Comparison of ENCODE assay signal across 10 cellular contexts in genomic region chr4:76016383-76016782, GRCh38. TPM values are rescaled to one million over a fixed set of nuclear protein-coding genes. Genes with fewer than 3 reads are reported as not detected.
A peak's percentile ranks its signal among the peaks of the same experiment; 100 is the strongest.
DNase-seq lines count a peak whose midpoint lies in the region; ATAC-seq and TF ChIP-seq lines count a peak whose summit lies in the region.
"Had no signal": no experiment of that assay in that cellular context is flagged by ENCODE, and none has a peak within 500 bp of the region (broad histone marks: within the 10 kb centered on the region; RNA-seq: fewer than 3 reads in every experiment).

No MANE protein-coding gene starts in this region.

- H3K4me3 ChIP-seq in endodermal cell (ENCODE audit: low read length): no peak overlapping the region
- H3K4me3 ChIP-seq in mesenchymal stem cell (ENCODE audit: insufficient read depth in 1 of 2, low read depth in 1 of 2, low read length in 2 of 2): no peak overlapping the region
- no peak overlapping the region for H3K4me3 ChIP-seq in ascending aorta

- H3K79me1 ChIP-seq in mesenchymal stem cell (replicated peaks; ENCODE audit: low read length, poor library complexity, severe bottlenecking): no peaks in the 10 kb centered on the region

- H2AFZ ChIP-seq in mesenchymal stem cell (ENCODE audit: low read depth, low read length): no peak overlapping the region

- H3K4me2 ChIP-seq in mesenchymal stem cell (ENCODE audit: low read length, poor library complexity, severe bottlenecking): no peak overlapping the region

- H2BK15ac ChIP-seq in mesenchymal stem cell (ENCODE audit: low read depth, poor library complexity, severe bottlenecking): no peak overlapping the region

- no peaks in the 10 kb centered on the region for H3K36me3 Mint-ChIP-seq in endodermal cell (ENCODE audit: low read depth)

- no peak overlapping the region for H3K14ac ChIP-seq in mesenchymal stem cell (ENCODE audit: low read length in 2 of 2)

- H3K27ac Mint-ChIP-seq in endodermal cell: peak overlapping the region; percentile 80
- H3K27ac Mint-ChIP-seq: nephron had no signal

- no peak overlapping the region for H2BK5ac ChIP-seq in mesenchymal stem cell (ENCODE audit: low read depth, low read length, poor library complexity, severe bottlenecking)

- no peak overlapping the region for H2AK5ac ChIP-seq in mesenchymal stem cell (ENCODE audit: low read length, severe bottlenecking)

- no peaks in the 10 kb centered on the region for H3K9me3 ChIP-seq in endodermal cell (ENCODE audit: control insufficient read depth, low read length)
- no peaks in the 10 kb centered on the region for H3K9me3 ChIP-seq in mesenchymal stem cell (ENCODE audit: control insufficient read depth, low read length)
- H3K9me3 ChIP-seq in ascending aorta: no peaks in the 10 kb centered on the region

- no peak overlapping the region for H4K8ac ChIP-seq in mesenchymal stem cell (ENCODE audit: low read length)

- H3K4me1 Mint-ChIP-seq in endodermal cell: peaks cover 41% of the 10 kb centered on the region

- H3K4ac ChIP-seq in mesenchymal stem cell (ENCODE audit: low read depth in 1 of 2, low read length in 2 of 2): no peak overlapping the region

- H3K36me3 ChIP-seq in endodermal cell (ENCODE audit: control insufficient read depth, insufficient read depth, low read length): no peaks in the 10 kb centered on the region
- H3K36me3 ChIP-seq in mesenchymal stem cell (ENCODE audit: control insufficient read depth in 1 of 2, insufficient read depth in 2 of 2, low read depth in 1 of 2, low read length in 2 of 2): no peaks in the 10 kb centered on the region
- no peaks in the 10 kb centered on the region for H3K36me3 ChIP-seq in ascending aorta

- H3K4me1 ChIP-seq in endodermal cell (ENCODE audit: control insufficient read depth, insufficient read depth, low read length): peaks cover 5% of the 10 kb centered on the region
- H3K4me1 ChIP-seq in mesenchymal stem cell (ENCODE audit: control insufficient read depth, insufficient read depth, low read depth, low read length): peaks cover 3% of the 10 kb centered on the region
- H3K4me1 ChIP-seq in ascending aorta: no peaks in the 10 kb centered on the region

- peak; percentile 67 for ATAC-seq in GM18517 (IDR thresholded peaks at IDR 0.05; ENCODE audit: unreplicated experiment)
- ATAC-seq in GM21423 (IDR thresholded peaks at IDR 0.05; ENCODE audit: unreplicated experiment): peak; percentile 72
- ATAC-seq in HG03432 (IDR thresholded peaks at IDR 0.05; ENCODE audit: unreplicated experiment): peak; percentile 68

- intact Hi-C loops in ascending aorta (cut with DNase I): no loop called here

- TF ChIP-seq CTCF in endodermal cell (conservative IDR thresholded peaks at IDR 0.05): no peak
- no peak for TF ChIP-seq CTCF in ascending aorta (IDR thresholded peaks at IDR 0.05)

- H3K9me3 Mint-ChIP-seq in endodermal cell: no peaks in the 10 kb centered on the region
- H3K9me3 Mint-ChIP-seq: nephron had no signal

- no peak overlapping the region for H3K18ac ChIP-seq in mesenchymal stem cell (ENCODE audit: low read depth in 1 of 2, low read length in 2 of 2)

- H3K27ac ChIP-seq in endodermal cell (ENCODE audit: low read depth, low read length) (peak overlapping the region; percentile 36), mesenchymal stem cell (ENCODE audit: low read length, poor library complexity, severe bottlenecking) (no peak overlapping the region), ascending aorta (no peak overlapping the region)

- no peak overlapping the region for H2BK120ac ChIP-seq in mesenchymal stem cell (ENCODE audit: low read depth, low read length)

- H2BK12ac ChIP-seq in mesenchymal stem cell (ENCODE audit: low read length in 2 of 2): peak overlapping the region in 1 of 2 experiments; percentile 16

- WGBS in endodermal cell (ENCODE audit: insufficient coverage in 1 of 2, insufficient read length in 1 of 2), 2 experiments: 75 to 92% methylated on average over 2 of the region's 2 CpGs
- 89% methylated on average over 2 of the region's 2 CpGs for WGBS in mesenchymal stem cell

- DNase-seq in endodermal cell (peak; percentile 69), NCI-H2107 treated with DMSO at 0.1 percent for 48 hours (lab: John Stamatoyannopoulos, UW; ENCODE audit: unreplicated experiment) (no peak), mesenchymal stem cell (no peak), superior temporal gyrus (ENCODE audit: extremely low spot score) (no peak), ascending aorta (ENCODE audit: low spot score in 2 of 2) (no peak)

- H3K4me3 Mint-ChIP-seq in endodermal cell: no peak overlapping the region
- H3K4me3 Mint-ChIP-seq: nephron had no signal

- peak overlapping the region in 1 of 2 experiments; percentile 69 for H3K23ac ChIP-seq in mesenchymal stem cell (ENCODE audit: low read length in 2 of 2)

- no peak overlapping the region for H4K91ac ChIP-seq in mesenchymal stem cell (ENCODE audit: low read length)

- H3K27me3 Mint-ChIP-seq in endodermal cell (ENCODE audit: insufficient read depth): no peaks in the 10 kb centered on the region

- H3K27me3 ChIP-seq in endodermal cell (ENCODE audit: control insufficient read depth, insufficient read depth, low read length, poor library complexity, severe bottlenecking) (no peaks in the 10 kb centered on the region), mesenchymal stem cell (ENCODE audit: control insufficient read depth in 1 of 2, insufficient read depth in 1 of 2, low read length in 2 of 2) (peaks cover 0 to under 1% of the 10 kb centered on the region in 2 experiments), ascending aorta (no peaks in the 10 kb centered on the region)

- H3K9ac ChIP-seq in endodermal cell (ENCODE audit: extremely low read depth, low read length, poor library complexity, severe bottlenecking) (no peak overlapping the region), mesenchymal stem cell (ENCODE audit: low read length) (no peak overlapping the region)

RNA-seq across cellular contexts. Expression of gene CXCL10, which starts 6.9 kb away (rescaled TPM):
- not detected for total RNA-seq in endodermal cell
- polyA plus RNA-seq in endodermal cell (2013, experiment 1 of 2): not detected
- polyA plus RNA-seq in endodermal cell (2013, experiment 2 of 2): not detected
- 0.40 TPM for polyA plus RNA-seq in mesenchymal stem cell (2013, experiment 1 of 2)
- 0.45 TPM for polyA plus RNA-seq in mesenchymal stem cell (2013, experiment 2 of 2)
- total RNA-seq in ascending aorta: not detected

RNA-seq across cellular contexts. Expression of gene CXCL9, which starts 9.1 kb away (rescaled TPM):
- total RNA-seq in endodermal cell (not detected), ascending aorta (0.21 TPM)
- polyA plus RNA-seq in endodermal cell (2013, experiment 1 of 2): not detected
- polyA plus RNA-seq in endodermal cell (2013, experiment 2 of 2): not detected
- 0.01 TPM for polyA plus RNA-seq in mesenchymal stem cell (2013, experiment 1 of 2)
- 0.01 TPM for polyA plus RNA-seq in mesenchymal stem cell (2013, experiment 2 of 2)
- total RNA-seq: fibroblast of lung had no signal
- polyA plus RNA-seq: fibroblast of lung had no signal

RNA-seq across cellular contexts. Expression of gene CXCL11, which starts 19.5 kb away (rescaled TPM):
- total RNA-seq in endodermal cell (not detected), ascending aorta (not detected)
- polyA plus RNA-seq in endodermal cell (2013, experiment 1 of 2): not detected
- not detected for polyA plus RNA-seq in endodermal cell (2013, experiment 2 of 2)
- 0.03 TPM for polyA plus RNA-seq in mesenchymal stem cell (2013, experiment 1 of 2)
- polyA plus RNA-seq in mesenchymal stem cell (2013, experiment 2 of 2): not detected
- total RNA-seq: fibroblast of lung had no signal
- polyA plus RNA-seq: fibroblast of lung had no signal

RNA-seq across cellular contexts. Expression of gene SDAD1, which starts 25.6 kb away (rescaled TPM):
- total RNA-seq in endodermal cell: 10 to 100 TPM; 38.1 to 47.4 TPM
- 34.6 TPM for polyA plus RNA-seq in endodermal cell (2013, experiment 1 of 2)
- 30.3 TPM for polyA plus RNA-seq in endodermal cell (2013, experiment 2 of 2)
- 36.4 TPM for polyA plus RNA-seq in mesenchymal stem cell (2013, experiment 1 of 2)
- 35.9 TPM for polyA plus RNA-seq in mesenchymal stem cell (2013, experiment 2 of 2)
- total RNA-seq in ascending aorta: 12.0 TPM

RNA-seq across cellular contexts. Expression of gene ART3, which starts 58.1 kb away (rescaled TPM):
- total RNA-seq in endodermal cell (under 1 TPM in 1 of 2 donors, not detected in 1; 0.92 TPM), ascending aorta (not detected)
- polyA plus RNA-seq in endodermal cell (2013, experiment 1 of 2): 1.5 TPM
- polyA plus RNA-seq in endodermal cell (2013, experiment 2 of 2): 0.75 TPM
- 0.36 TPM for polyA plus RNA-seq in mesenchymal stem cell (2013, experiment 1 of 2)
- polyA plus RNA-seq in mesenchymal stem cell (2013, experiment 2 of 2): 0.25 TPM
- total RNA-seq: fibroblast of lung had no signal
